1 cellular context compared by ENCODE assay signal in the genomic region with DNA sequence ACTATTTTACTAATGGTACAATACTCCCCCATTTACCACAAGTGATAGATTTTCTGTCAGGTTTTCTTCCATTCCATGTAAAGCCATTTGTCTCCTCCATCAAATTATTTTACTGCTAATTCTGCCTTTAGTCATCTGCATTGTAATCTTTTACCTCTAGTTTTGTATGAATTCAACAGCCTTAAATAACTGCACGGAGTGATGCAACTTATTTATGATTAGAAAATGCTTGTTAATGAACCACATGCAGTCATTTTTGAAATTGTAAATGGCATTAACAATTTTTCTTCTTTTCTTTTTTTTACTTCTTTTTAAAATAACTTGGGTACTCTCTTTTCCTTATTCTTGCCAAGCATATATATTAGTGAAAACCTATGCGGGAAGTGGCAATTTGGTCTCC.
TF ChIP-seq lines count a peak whose summit lies in the region.

No MANE protein-coding gene starts in this region.

TF ChIP-seq in endothelial cell of umbilical vein, 7 proteins besides CTCF, POLR2A, EP300 and RAD21:
- TF ChIP-seq EZH2 (IDR thresholded peaks at IDR 0.05; ENCODE audit: borderline replicate concordance, low read depth, low read length, severe bottlenecking): no peak
- no peak for TF ChIP-seq GATA2 (IDR thresholded peaks at IDR 0.05; ENCODE audit: insufficient read depth, insufficient read length, low read depth, low read length)
- no peak for TF ChIP-seq FOS (IDR thresholded peaks at IDR 0.05; ENCODE audit: borderline replicate concordance, insufficient read depth, low read length)
- TF ChIP-seq POLR2AphosphoS5 (IDR thresholded peaks at IDR 0.05; ENCODE audit: insufficient read depth, low read depth, low read length): no peak
- TF ChIP-seq MYC (IDR thresholded peaks at IDR 0.05; ENCODE audit: low read depth, low read length): no peak
- no peak for TF ChIP-seq JUN (IDR thresholded peaks at IDR 0.05; ENCODE audit: borderline replicate concordance, insufficient read depth, insufficient read length, low read depth)
- no peak for TF ChIP-seq MAX (IDR thresholded peaks at IDR 0.05; ENCODE audit: insufficient read depth, insufficient read length)
TF ChIP-seq in endothelial cell of umbilical vein: peak in this region for 0.
